21 cellular contexts compared by ENCODE assay signal in the genomic region with DNA sequence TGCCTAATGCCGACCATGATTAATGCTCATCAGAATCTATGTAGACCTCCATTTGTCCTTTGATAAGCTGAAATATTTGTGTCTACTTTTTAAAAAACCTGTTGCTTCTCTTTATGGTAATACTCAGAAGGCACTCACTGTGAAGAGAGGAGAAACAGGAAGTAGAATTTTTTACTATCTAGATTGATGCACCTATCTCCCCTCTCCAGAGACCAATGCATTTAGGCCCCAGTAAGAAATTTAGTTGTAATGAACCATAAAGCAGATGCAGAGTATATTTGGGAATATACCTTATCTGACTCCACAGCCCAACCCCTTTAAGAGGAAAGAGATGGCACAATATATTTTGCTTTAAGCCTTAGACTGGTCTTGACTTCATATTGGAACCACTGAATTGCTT. TPM values are rescaled to one million over a fixed set of nuclear protein-coding genes. Genes with fewer than 3 reads are reported as not detected.
A peak's percentile ranks its signal among the peaks of the same experiment; 100 is the strongest.
DNase-seq lines count a peak whose midpoint lies in the region; ATAC-seq, FAIRE-seq and TF ChIP-seq lines count a peak whose summit lies in the region.
"Had no signal": no experiment of that assay in that cellular context is flagged by ENCODE, and none has a peak within 500 bp of the region (broad histone marks: within the 10 kb centered on the region; RNA-seq: fewer than 3 reads in every experiment).

No MANE protein-coding gene starts in this region.

- no peak for FAIRE-seq in H54 (lab: Jason Lieb, UNC)
- FAIRE-seq: bronchial epithelial cell had no signal

- H3K4me3 ChIP-seq in body of pancreas = no peak overlapping the region
- H3K4me3 ChIP-seq: gastroesophageal sphincter, tibial artery had no signal

- no peak for TF ChIP-seq CTCF in activated CD8-positive, alpha-beta T cell treated with anti-CD3 and anti-CD28 coated beads for 36 hours (IDR thresholded peaks at IDR 0.05)
- no peak for TF ChIP-seq CTCF in activated B cell treated with CpG ODN at 0.5 μM for 24 hours (IDR thresholded peaks at IDR 0.05)
- TF ChIP-seq CTCF in body of pancreas (IDR thresholded peaks at IDR 0.05) = no peak

- H3K27ac Mint-ChIP-seq in activated CD8-positive, alpha-beta T cell treated with anti-CD3 and anti-CD28 coated beads for 36 hours = peak overlapping the region; percentile 42
- no peak overlapping the region for H3K27ac Mint-ChIP-seq in activated CD8-positive, alpha-beta T cell treated with anti-CD3 and anti-CD28 coated beads, Interleukin-2, amount 10 ng/mL, durations not matched to agents 7 days and 5 days
- H3K27ac Mint-ChIP-seq in activated B cell treated with CpG ODN at 0.5 μM for 24 hours = peak overlapping the region; percentile 1
- H3K27ac Mint-ChIP-seq in stimulated activated naive B cell treated with anti-CD40 and anti-IgM and Interleukin-4, amounts not matched to agents 10 μg/mL and 1 μg/mL and 100 μg/mL, for 72 hours = no peak overlapping the region
- no peak overlapping the region for H3K27ac Mint-ChIP-seq in stimulated activated effector memory CD8-positive, alpha-beta T cell treated with anti-CD3 and anti-CD28 coated beads, Interleukin-12 subunit alpha, Interleukin-12 subunit beta, amount 100 ng/mL, for 72 hours
- H3K27ac Mint-ChIP-seq: activated naive CD8-positive, alpha-beta T cell treated with anti-CD3 and anti-CD28 coated beads, Interleukin-2, amount 10 ng/mL, durations not matched to agents 7 days and 5 days; CD4-positive, alpha-beta T cell had no signal

- 93 to 100% methylated on average over 1 of the region's 1 CpG for WGBS in body of pancreas, 2 donors

- no peak for TF ChIP-seq POLR2A in H54 (IDR thresholded peaks at IDR 0.05; ENCODE audit: low read depth, low read length)
- no peak for TF ChIP-seq POLR2A in body of pancreas (IDR thresholded peaks at IDR 0.05)

- ATAC-seq in activated CD8-positive, alpha-beta T cell treated with anti-CD3 and anti-CD28 coated beads for 36 hours = no peak
- ATAC-seq in activated CD8-positive, alpha-beta T cell treated with anti-CD3 and anti-CD28 coated beads, Interleukin-2, amount 10 ng/mL, durations not matched to agents 7 days and 5 days = no peak
- ATAC-seq in HG02870 (IDR thresholded peaks at IDR 0.05; ENCODE audit: unreplicated experiment) = peak; percentile 48
- peak; percentile 82 for ATAC-seq in activated B cell treated with CpG ODN at 0.5 μM for 24 hours (ENCODE audit: low read depth)
- ATAC-seq in stimulated activated naive B cell treated with anti-CD40 and anti-IgM and Interleukin-4, amounts not matched to agents 10 μg/mL and 1 μg/mL and 100 μg/mL, for 72 hours (replicated peaks) = peak; percentile 66 to 77
- ATAC-seq in body of pancreas = no peak
- ATAC-seq in stimulated activated effector memory CD8-positive, alpha-beta T cell treated with anti-CD3 and anti-CD28 coated beads, Interleukin-12 subunit alpha, Interleukin-12 subunit beta, amount 100 ng/mL, for 72 hours = no peak
- ATAC-seq: gastroesophageal sphincter, left colon had no signal

- H3K36me3 Mint-ChIP-seq in activated CD8-positive, alpha-beta T cell treated with anti-CD3 and anti-CD28 coated beads for 36 hours (ENCODE audit: low read depth) = peaks cover 42% of the 10 kb centered on the region
- peaks cover 46% of the 10 kb centered on the region for H3K36me3 Mint-ChIP-seq in activated CD8-positive, alpha-beta T cell treated with anti-CD3 and anti-CD28 coated beads, Interleukin-2, amount 10 ng/mL, durations not matched to agents 7 days and 5 days (ENCODE audit: low read depth)
- H3K36me3 Mint-ChIP-seq in activated B cell treated with CpG ODN at 0.5 μM for 24 hours (ENCODE audit: low read depth) = peaks cover 16% of the 10 kb centered on the region
- H3K36me3 Mint-ChIP-seq in stimulated activated naive B cell treated with anti-CD40 and anti-IgM and Interleukin-4, amounts not matched to agents 10 μg/mL and 1 μg/mL and 100 μg/mL, for 72 hours = peaks cover 10 to 15% of the 10 kb centered on the region in 2 donors
- H3K36me3 Mint-ChIP-seq in stimulated activated effector memory CD8-positive, alpha-beta T cell treated with anti-CD3 and anti-CD28 coated beads, Interleukin-12 subunit alpha, Interleukin-12 subunit beta, amount 100 ng/mL, for 72 hours = peaks cover 10% of the 10 kb centered on the region

- H3K9me3 ChIP-seq in body of pancreas = no peaks in the 10 kb centered on the region
- H3K9me3 ChIP-seq: gastroesophageal sphincter, tibial artery had no signal

- no peaks in the 10 kb centered on the region for H3K27me3 ChIP-seq in body of pancreas
- H3K27me3 ChIP-seq: gastroesophageal sphincter, tibial artery had no signal

- H3K4me1 Mint-ChIP-seq in activated CD8-positive, alpha-beta T cell treated with anti-CD3 and anti-CD28 coated beads for 36 hours (ENCODE audit: low read depth) = peaks cover 39% of the 10 kb centered on the region
- H3K4me1 Mint-ChIP-seq in activated CD8-positive, alpha-beta T cell treated with anti-CD3 and anti-CD28 coated beads, Interleukin-2, amount 10 ng/mL, durations not matched to agents 7 days and 5 days (ENCODE audit: low read depth) = peaks cover 22% of the 10 kb centered on the region
- peaks cover 35% of the 10 kb centered on the region for H3K4me1 Mint-ChIP-seq in activated B cell treated with CpG ODN at 0.5 μM for 24 hours
- H3K4me1 Mint-ChIP-seq in stimulated activated naive B cell treated with anti-CD40 and anti-IgM and Interleukin-4, amounts not matched to agents 10 μg/mL and 1 μg/mL and 100 μg/mL, for 72 hours = peaks cover 13 to 22% of the 10 kb centered on the region in 2 donors
- H3K4me1 Mint-ChIP-seq in stimulated activated effector memory CD8-positive, alpha-beta T cell treated with anti-CD3 and anti-CD28 coated beads, Interleukin-12 subunit alpha, Interleukin-12 subunit beta, amount 100 ng/mL, for 72 hours = peaks cover 14% of the 10 kb centered on the region

- CTCF ChIA-PET in activated CD8-positive, alpha-beta T cell treated with anti-CD3 and anti-CD28 coated beads for 36 hours (lab: Charles Lee) = no interaction called here
- CTCF ChIA-PET in activated CD8-positive, alpha-beta T cell treated with anti-CD3 and anti-CD28 coated beads, Interleukin-2, amount 10 ng/mL, durations not matched to agents 7 days and 5 days (lab: Charles Lee) = no interaction called here
- CTCF ChIA-PET in activated B cell treated with CpG ODN at 0.5 μM for 24 hours (lab: Charles Lee) = no interaction called here

- H3K27me3 Mint-ChIP-seq in activated CD8-positive, alpha-beta T cell treated with anti-CD3 and anti-CD28 coated beads for 36 hours = no peaks in the 10 kb centered on the region
- H3K27me3 Mint-ChIP-seq in activated CD8-positive, alpha-beta T cell treated with anti-CD3 and anti-CD28 coated beads, Interleukin-2, amount 10 ng/mL, durations not matched to agents 7 days and 5 days (ENCODE audit: low read depth) = no peaks in the 10 kb centered on the region
- no peaks in the 10 kb centered on the region for H3K27me3 Mint-ChIP-seq in activated B cell treated with CpG ODN at 0.5 μM for 24 hours
- H3K27me3 Mint-ChIP-seq in stimulated activated naive B cell treated with anti-CD40 and anti-IgM and Interleukin-4, amounts not matched to agents 10 μg/mL and 1 μg/mL and 100 μg/mL, for 72 hours = no peaks in the 10 kb centered on the region
- H3K27me3 Mint-ChIP-seq: activated naive CD8-positive, alpha-beta T cell treated with anti-CD3 and anti-CD28 coated beads, Interleukin-2, amount 10 ng/mL, durations not matched to agents 7 days and 5 days; CD4-positive, alpha-beta T cell had no signal

- intact Hi-C loops in activated CD8-positive, alpha-beta T cell treated with anti-CD3 and anti-CD28 coated beads for 36 hours (cut with micrococcal nuclease) = no loop called here
- intact Hi-C loops in activated B cell treated with CpG ODN at 0.5 μM for 24 hours (cut with micrococcal nuclease) (no loop called here), body of pancreas (cut with DNase I) (no loop called here)

- no peaks in the 10 kb centered on the region for H3K9me3 Mint-ChIP-seq in activated CD8-positive, alpha-beta T cell treated with anti-CD3 and anti-CD28 coated beads for 36 hours
- no peaks in the 10 kb centered on the region for H3K9me3 Mint-ChIP-seq in activated CD8-positive, alpha-beta T cell treated with anti-CD3 and anti-CD28 coated beads, Interleukin-2, amount 10 ng/mL, durations not matched to agents 7 days and 5 days (ENCODE audit: insufficient read depth)
- no peaks in the 10 kb centered on the region for H3K9me3 Mint-ChIP-seq in activated B cell treated with CpG ODN at 0.5 μM for 24 hours
- H3K9me3 Mint-ChIP-seq in stimulated activated naive B cell treated with anti-CD40 and anti-IgM and Interleukin-4, amounts not matched to agents 10 μg/mL and 1 μg/mL and 100 μg/mL, for 72 hours = no peaks in the 10 kb centered on the region
- no peaks in the 10 kb centered on the region for H3K9me3 Mint-ChIP-seq in stimulated activated effector memory CD8-positive, alpha-beta T cell treated with anti-CD3 and anti-CD28 coated beads, Interleukin-12 subunit alpha, Interleukin-12 subunit beta, amount 100 ng/mL, for 72 hours
- H3K9me3 Mint-ChIP-seq: activated naive CD8-positive, alpha-beta T cell treated with anti-CD3 and anti-CD28 coated beads, Interleukin-2, amount 10 ng/mL, durations not matched to agents 7 days and 5 days; CD4-positive, alpha-beta T cell had no signal

- H3K36me3 ChIP-seq in body of pancreas (replicated peaks in 1 of 2; ENCODE audit: insufficient read depth in 1 of 2, low read depth in 2 of 2) = no peaks in the 10 kb centered on the region
- H3K36me3 ChIP-seq: gastroesophageal sphincter, tibial artery had no signal

- H3K4me3 Mint-ChIP-seq in activated CD8-positive, alpha-beta T cell treated with anti-CD3 and anti-CD28 coated beads for 36 hours = no peak overlapping the region
- no peak overlapping the region for H3K4me3 Mint-ChIP-seq in activated CD8-positive, alpha-beta T cell treated with anti-CD3 and anti-CD28 coated beads, Interleukin-2, amount 10 ng/mL, durations not matched to agents 7 days and 5 days
- no peak overlapping the region for H3K4me3 Mint-ChIP-seq in activated B cell treated with CpG ODN at 0.5 μM for 24 hours
- H3K4me3 Mint-ChIP-seq in stimulated activated naive B cell treated with anti-CD40 and anti-IgM and Interleukin-4, amounts not matched to agents 10 μg/mL and 1 μg/mL and 100 μg/mL, for 72 hours = no peak overlapping the region
- H3K4me3 Mint-ChIP-seq in stimulated activated effector memory CD8-positive, alpha-beta T cell treated with anti-CD3 and anti-CD28 coated beads, Interleukin-12 subunit alpha, Interleukin-12 subunit beta, amount 100 ng/mL, for 72 hours = no peak overlapping the region
- H3K4me3 Mint-ChIP-seq: activated naive CD8-positive, alpha-beta T cell treated with anti-CD3 and anti-CD28 coated beads, Interleukin-2, amount 10 ng/mL, durations not matched to agents 7 days and 5 days; CD4-positive, alpha-beta T cell; mesothelial cell of epicardium; neural crest cell had no signal

- peaks cover 10% of the 10 kb centered on the region for H3K4me1 ChIP-seq in body of pancreas

- POLR2A ChIA-PET in activated CD8-positive, alpha-beta T cell treated with anti-CD3 and anti-CD28 coated beads for 36 hours (lab: Charles Lee) = no interaction called here
- POLR2A ChIA-PET in activated CD8-positive, alpha-beta T cell treated with anti-CD3 and anti-CD28 coated beads, Interleukin-2, amount 10 ng/mL, durations not matched to agents 7 days and 5 days (lab: Charles Lee) = no interaction called here
- POLR2A ChIA-PET in activated B cell treated with CpG ODN at 0.5 μM for 24 hours (lab: Charles Lee) = no interaction called here

- no peak overlapping the region for H3K27ac ChIP-seq in body of pancreas
- H3K27ac ChIP-seq: gastroesophageal sphincter, tibial artery had no signal

- no peak for DNase-seq in activated CD8-positive, alpha-beta T cell treated with anti-CD3 and anti-CD28 coated beads for 36 hours
- no peak for DNase-seq in activated CD8-positive, alpha-beta T cell treated with anti-CD3 and anti-CD28 coated beads, Interleukin-2, amount 10 ng/mL, durations not matched to agents 7 days and 5 days
- DNase-seq in activated B cell treated with CpG ODN at 0.5 μM for 24 hours (no peak), H54 (ENCODE audit: insufficient read length, low spot score) (no peak), body of pancreas (no peak)
- no peak for DNase-seq in stimulated activated naive B cell treated with anti-CD40 and anti-IgM and Interleukin-4, amounts not matched to agents 10 μg/mL and 1 μg/mL and 100 μg/mL, for 72 hours
- no peak for DNase-seq in stimulated activated effector memory CD8-positive, alpha-beta T cell treated with anti-CD3 and anti-CD28 coated beads, Interleukin-12 subunit alpha, Interleukin-12 subunit beta, amount 100 ng/mL, for 72 hours (ENCODE audit: low spot score in 2 of 2)
- DNase-seq: activated naive CD8-positive, alpha-beta T cell treated with anti-CD3 and anti-CD28 coated beads, Interleukin-2, amount 10 ng/mL, durations not matched to agents 7 days and 5 days; CD4-positive, alpha-beta T cell; GOT3; left colon; MM.1S; NCI-H2029 treated with DMSO at 0.1 percent for 48 hours; NCI-H446 treated with DMSO at 0.1 percent for 48 hours; Right ventricle myocardium superior; tibial artery had no signal

RNA-seq across cellular contexts. Expression of a gene that starts 11.1 kb away (rescaled TPM):
- total RNA-seq in activated CD8-positive, alpha-beta T cell treated with anti-CD3 and anti-CD28 coated beads for 36 hours = 10 to 100 TPM; 28.9 to 32.0 TPM
- total RNA-seq in activated CD8-positive, alpha-beta T cell treated with anti-CD3 and anti-CD28 coated beads, Interleukin-2, amount 10 ng/mL, durations not matched to agents 7 days and 5 days = 10 to 100 TPM; 20.0 to 23.0 TPM
- total RNA-seq in activated B cell treated with CpG ODN at 0.5 μM for 24 hours (37.6 and 38.5 TPM in 2 replicates), body of pancreas (10 to 100 TPM in 1 of 2 donors, 1 to 10 TPM in 1; 7.9 to 16.3 TPM)

Comparison
In these comparisons a context has a peak if more than half of its experiments do, and no peak if none do; other contexts are left out.
1. H3K27ac Mint-ChIP-seq: peak in activated CD8-positive, alpha-beta T cell treated with anti-CD3 and anti-CD28 coated beads for 36 hours (single experiment) and activated B cell treated with CpG ODN at 0.5 μM for 24 hours (single experiment); none in activated CD8-positive, alpha-beta T cell treated with anti-CD3 and anti-CD28 coated beads, Interleukin-2, amount 10 ng/mL, durations not matched to agents 7 days and 5 days (single experiment), stimulated activated naive B cell treated with anti-CD40 and anti-IgM and Interleukin-4, amounts not matched to agents 10 μg/mL and 1 μg/mL and 100 μg/mL, for 72 hours (single experiment) and stimulated activated effector memory CD8-positive, alpha-beta T cell treated with anti-CD3 and anti-CD28 coated beads, Interleukin-12 subunit alpha, Interleukin-12 subunit beta, amount 100 ng/mL, for 72 hours (single experiment).
2. ATAC-seq: peak in HG02870 (single experiment), activated B cell treated with CpG ODN at 0.5 μM for 24 hours (single experiment) and stimulated activated naive B cell treated with anti-CD40 and anti-IgM and Interleukin-4, amounts not matched to agents 10 μg/mL and 1 μg/mL and 100 μg/mL, for 72 hours (2 of 2); none in activated CD8-positive, alpha-beta T cell treated with anti-CD3 and anti-CD28 coated beads for 36 hours (single experiment), activated CD8-positive, alpha-beta T cell treated with anti-CD3 and anti-CD28 coated beads, Interleukin-2, amount 10 ng/mL, durations not matched to agents 7 days and 5 days (single experiment), body of pancreas (single experiment) and stimulated activated effector memory CD8-positive, alpha-beta T cell treated with anti-CD3 and anti-CD28 coated beads, Interleukin-12 subunit alpha, Interleukin-12 subunit beta, amount 100 ng/mL, for 72 hours (single experiment).